ENCODE assay signal across 11 cellular contexts in genomic region chr11:64290894-64291745, GRCh38. TPM values are rescaled to one million over a fixed set of nuclear protein-coding genes. Genes with fewer than 3 reads are reported as not detected.
DNase-seq lines count a peak whose midpoint lies in the region; ATAC-seq and TF ChIP-seq lines count a peak whose summit lies in the region.
"Had no signal": no experiment of that assay in that cellular context is flagged by ENCODE, and none has a peak within 500 bp of the region (broad histone marks: within the 10 kb centered on the region; RNA-seq: fewer than 3 reads in every experiment).

TSS of gene KCNK4 (plus strand) at chr11:64291302. CDS start at chr11:64293019, 1,717 bp downstream.

- H3K36me3 ChIP-seq in GM23338 (ENCODE audit: insufficient read depth): no peaks in the 10 kb centered on the region
- no peaks in the 10 kb centered on the region for H3K36me3 ChIP-seq in skeletal muscle tissue (ENCODE audit: control insufficient read depth in 3 of 3, insufficient read depth in 3 of 3, low read length in 3 of 3)

- peak within 1 kb of the TSS in 1 of 3 donors; percentile 25 for H3K9ac ChIP-seq in skeletal muscle tissue (ENCODE audit: low read depth in 1 of 3, low read length in 3 of 3)

- H3F3A ChIP-seq in GM23338 (replicated peaks; ENCODE audit: low read depth): peaks cover 8% of the 10 kb centered on the region; the same call in 1 of the 2 replicates

- peaks cover 83% of the 10 kb centered on the region for H3K27me3 ChIP-seq in GM23338 (ENCODE audit: insufficient read depth)
- peaks cover 46 to 52% (median 50%) of the 10 kb centered on the region in 3 donors for H3K27me3 ChIP-seq in skeletal muscle tissue (ENCODE audit: control insufficient read depth in 3 of 3, insufficient read depth in 3 of 3, low read length in 3 of 3)

- H3K4me2 ChIP-seq in GM23338: peak within 1 kb of the TSS; percentile 78

- DNase-seq in GM23338 (ENCODE audit: low spot score) (peak; percentile 54), GF-D8 (lab: John Stamatoyannopoulos, UW) (no peak), NCI-H446 (lab: John Stamatoyannopoulos, UW) (no peak), hepatic stellate cell (ENCODE audit: low spot score) (no peak)
- no peak for DNase-seq in activated CD4-positive, alpha-beta memory T cell treated with anti-CD3 and anti-CD28 coated beads, Interleukin-2, amount 10 ng/mL, durations not matched to agents 7 days and 5 days
- DNase-seq: activated CD8-positive, alpha-beta memory T cell treated with anti-CD3 and anti-CD28 coated beads, Interleukin-2, amount 50 U/mL, for 48 hours had no signal

- no peak for TF ChIP-seq CTCF in GM23338 (conservative IDR thresholded peaks at IDR 0.05; ENCODE audit: low read depth in 2 of 2)

- peak within 1 kb of the TSS; percentile 59 for H3K4me3 ChIP-seq in GM23338
- H3K4me3 ChIP-seq in iPS-11a (ENCODE audit: low read depth, low read length): peak within 1 kb of the TSS; percentile 39
- H3K4me3 ChIP-seq in skeletal muscle tissue (ENCODE audit: low read length in 3 of 3): peak within 1 kb of the TSS in 2 of 3 donors; percentile 29 to 36

- no peaks in the 10 kb centered on the region; the same call in 2 of the 3 replicates for H3K36me3 Mint-ChIP-seq in GM23338 (ENCODE audit: low read depth)
- peaks cover 6% of the 10 kb centered on the region for H3K36me3 Mint-ChIP-seq in activated CD4-positive, alpha-beta memory T cell treated with anti-CD3 and anti-CD28 coated beads, Interleukin-2, amount 10 ng/mL, durations not matched to agents 7 days and 5 days (ENCODE audit: low read depth)

- POLR2A ChIA-PET in activated CD4-positive, alpha-beta memory T cell treated with anti-CD3 and anti-CD28 coated beads, Interleukin-2, amount 10 ng/mL, durations not matched to agents 7 days and 5 days (lab: Charles Lee): interaction anchor here (1.4 to 1.6 kb wide), 2 partner anchors 10 to 21 kb away, joined by 3 read pairs; no protein-coding TSS in a partner anchor

- no peak within 1 kb of the TSS for H3K27ac ChIP-seq in GM23338 (ENCODE audit: low read depth)
- no peak within 1 kb of the TSS for H3K27ac ChIP-seq in skeletal muscle tissue (ENCODE audit: low read depth, low read length)
- H3K27ac ChIP-seq: epithelial cell of prostate had no signal

- ATAC-seq in GM23338: peak; percentile 57
- no peak for ATAC-seq in HG03565 (IDR thresholded peaks at IDR 0.05; ENCODE audit: unreplicated experiment)
- ATAC-seq: sciatic nerve had no signal

- no peaks in the 10 kb centered on the region; the same call in 1 of the 3 replicates for H3K9me3 Mint-ChIP-seq in GM23338
- no peaks in the 10 kb centered on the region for H3K9me3 Mint-ChIP-seq in activated CD4-positive, alpha-beta memory T cell treated with anti-CD3 and anti-CD28 coated beads, Interleukin-2, amount 10 ng/mL, durations not matched to agents 7 days and 5 days

- H3K27me3 Mint-ChIP-seq in GM23338 (ENCODE audit: insufficient read depth, low read depth, poor library complexity): peaks cover 74% of the 10 kb centered on the region
- peaks cover 44% of the 10 kb centered on the region for H3K27me3 Mint-ChIP-seq in activated CD4-positive, alpha-beta memory T cell treated with anti-CD3 and anti-CD28 coated beads, Interleukin-2, amount 10 ng/mL, durations not matched to agents 7 days and 5 days

- H3K4me1 Mint-ChIP-seq in GM23338: peaks cover 11% of the 10 kb centered on the region
- peaks cover 20% of the 10 kb centered on the region for H3K4me1 Mint-ChIP-seq in activated CD4-positive, alpha-beta memory T cell treated with anti-CD3 and anti-CD28 coated beads, Interleukin-2, amount 10 ng/mL, durations not matched to agents 7 days and 5 days

- H3K4me3 Mint-ChIP-seq in GM23338: peak within 1 kb of the TSS; percentile 69
- H3K4me3 Mint-ChIP-seq in activated CD4-positive, alpha-beta memory T cell treated with anti-CD3 and anti-CD28 coated beads, Interleukin-2, amount 10 ng/mL, durations not matched to agents 7 days and 5 days: peak within 1 kb of the TSS; percentile 53

- H3K79me2 ChIP-seq in GM23338 (replicated peaks; ENCODE audit: insufficient read depth): no peaks in the 10 kb centered on the region

- CTCF ChIA-PET in activated CD4-positive, alpha-beta memory T cell treated with anti-CD3 and anti-CD28 coated beads, Interleukin-2, amount 10 ng/mL, durations not matched to agents 7 days and 5 days (lab: Charles Lee): interaction anchor here (2.4 kb wide), 1 partner anchor 10 kb away, joined by 13 read pairs; no protein-coding TSS in a partner anchor

- peaks cover 13% of the 10 kb centered on the region for H4K20me1 ChIP-seq in GM23338 (replicated peaks; ENCODE audit: insufficient read depth)

- H3K9me3 ChIP-seq in skeletal muscle tissue (ENCODE audit: control insufficient read depth in 3 of 3, low read length in 3 of 3): no peaks in the 10 kb centered on the region

- no peaks in the 10 kb centered on the region for H3K9me2 ChIP-seq in GM23338 (ENCODE audit: insufficient read depth)

- no peak within 1 kb of the TSS for H3K27ac Mint-ChIP-seq in GM23338
- H3K27ac Mint-ChIP-seq in activated CD4-positive, alpha-beta memory T cell treated with anti-CD3 and anti-CD28 coated beads, Interleukin-2, amount 10 ng/mL, durations not matched to agents 7 days and 5 days: no peak within 1 kb of the TSS

- H3K4me1 ChIP-seq in GM23338 (ENCODE audit: insufficient read depth): peaks cover 2% of the 10 kb centered on the region; the same call in 1 of the 2 replicates
- peaks cover 15 to 22% (median 16%) of the 10 kb centered on the region in 3 donors for H3K4me1 ChIP-seq in skeletal muscle tissue (ENCODE audit: control insufficient read depth in 3 of 3, insufficient read depth in 3 of 3, low read length in 3 of 3)

- H2AFZ ChIP-seq in GM23338: no peak within 1 kb of the TSS

TF ChIP-seq in GM23338, 12 proteins besides CTCF, POLR2A, EP300 and RAD21:
- TF ChIP-seq JUNB (IDR thresholded peaks at IDR 0.05; ENCODE audit: unreplicated experiment) (no peak), EZH2 (IDR thresholded peaks at IDR 0.05; ENCODE audit: low read depth, unreplicated experiment) (peak; percentile 87), EZH2phosphoT487 (IDR thresholded peaks at IDR 0.05; ENCODE audit: unreplicated experiment) (peak; percentile 64), STAT1 (IDR thresholded peaks at IDR 0.05; ENCODE audit: unreplicated experiment) (no peak)

RNA-seq across cellular contexts. Expression of gene KCNK4, which starts in this region (rescaled TPM):
- total RNA-seq in GM23338 (2014; rRNA removed; shearing (Covaris generic)): 1.0 TPM in 1 of 2 replicates, not detected in the other
- not detected in 2 replicates for polyA plus RNA-seq in GM23338 (2016; fragmentation: Nextera tagmentation; extraction: Ambion mirVana)
- under 1 TPM in 1 of 2 experiments, not detected in 1; 0.15 TPM for total RNA-seq in activated CD4-positive, alpha-beta memory T cell treated with anti-CD3 and anti-CD28 coated beads, Interleukin-2, amount 10 ng/mL, durations not matched to agents 7 days and 5 days
- total RNA-seq in skeletal muscle tissue: not detected
- total RNA-seq: sciatic nerve had no signal
